1 cellular context compared by ENCODE assay signal in genomic region chr3:8621872-8622271, GRCh38.
TF ChIP-seq lines count a peak whose summit lies in the region.

No MANE protein-coding gene starts in this region.

TF ChIP-seq in WTC11, 78 proteins besides CTCF, POLR2A, EP300 and RAD21:
- no peak for TF ChIP-seq USF1 (CRISPR knock-in tag; IDR thresholded peaks at IDR 0.05)
- TF ChIP-seq ZMAT4 (CRISPR knock-in tag; IDR thresholded peaks at IDR 0.05): no peak
- TF ChIP-seq CBFB (CRISPR knock-in tag; IDR thresholded peaks at IDR 0.05; ENCODE audit: low read depth): no peak
- TF ChIP-seq, protein P1, sequence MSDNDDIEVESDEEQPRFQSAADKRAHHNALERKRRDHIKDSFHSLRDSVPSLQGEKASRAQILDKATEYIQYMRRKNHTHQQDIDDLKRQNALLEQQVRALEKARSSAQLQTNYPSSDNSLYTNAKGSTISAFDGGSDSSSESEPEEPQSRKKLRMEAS (CRISPR knock-in tag; IDR thresholded peaks at IDR 0.05): no peak
- no peak for TF ChIP-seq ETV6 (CRISPR knock-in tag; IDR thresholded peaks at IDR 0.05)
- TF ChIP-seq ZNF317 (CRISPR knock-in tag; IDR thresholded peaks at IDR 0.05; ENCODE audit: borderline replicate concordance, low read depth): no peak
- no peak for TF ChIP-seq E2F1 (CRISPR knock-in tag; IDR thresholded peaks at IDR 0.05)
- TF ChIP-seq ZNF121 (CRISPR knock-in tag; IDR thresholded peaks at IDR 0.05): no peak
- TF ChIP-seq ATF6 (CRISPR knock-in tag; IDR thresholded peaks at IDR 0.05): no peak
- no peak for TF ChIP-seq GTF2I (CRISPR knock-in tag; conservative IDR thresholded peaks at IDR 0.05)
- TF ChIP-seq, protein P2, sequence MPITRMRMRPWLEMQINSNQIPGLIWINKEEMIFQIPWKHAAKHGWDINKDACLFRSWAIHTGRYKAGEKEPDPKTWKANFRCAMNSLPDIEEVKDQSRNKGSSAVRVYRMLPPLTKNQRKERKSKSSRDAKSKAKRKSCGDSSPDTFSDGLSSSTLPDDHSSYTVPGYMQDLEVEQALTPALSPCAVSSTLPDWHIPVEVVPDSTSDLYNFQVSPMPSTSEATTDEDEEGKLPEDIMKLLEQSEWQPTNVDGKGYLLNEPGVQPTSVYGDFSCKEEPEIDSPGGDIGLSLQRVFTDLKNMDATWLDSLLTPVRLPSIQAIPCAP (CRISPR knock-in tag; IDR thresholded peaks at IDR 0.05): no peak
